In the genomic region with DNA sequence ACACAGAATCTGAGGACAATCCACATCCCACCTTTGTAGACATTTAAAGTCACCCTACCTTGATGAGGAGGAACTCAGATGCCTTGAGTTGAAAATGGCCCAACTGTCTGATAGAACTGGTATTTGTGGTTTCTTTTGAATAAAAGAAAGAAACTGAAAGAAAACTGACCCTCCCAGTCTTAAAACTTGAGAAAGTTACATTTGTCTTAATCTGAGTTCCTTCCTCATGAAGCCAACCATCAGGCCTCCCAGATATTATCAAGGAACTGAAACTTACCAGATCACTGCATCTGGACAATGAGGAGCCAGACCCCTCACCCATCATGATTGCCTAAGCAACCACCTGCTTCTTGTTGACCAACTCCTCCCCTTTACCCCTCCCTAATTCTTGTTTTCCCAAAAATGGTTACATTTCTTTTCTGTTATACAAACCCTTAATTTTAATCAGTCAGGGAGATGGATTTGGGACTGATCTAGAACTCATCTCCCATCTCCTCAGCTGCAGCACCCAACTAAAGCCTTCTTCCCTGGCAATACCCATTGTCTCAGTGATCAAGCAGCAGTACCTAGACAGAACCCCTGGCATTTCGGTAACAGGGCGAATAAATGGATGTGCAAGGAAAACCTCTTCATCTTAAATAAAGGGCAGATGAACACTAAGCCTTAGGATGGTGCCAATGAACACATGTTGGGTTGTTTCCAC, we compare ENCODE assay signal across 15 cellular contexts.
A peak's percentile ranks its signal among the peaks of the same experiment; 100 is the strongest.
DNase-seq lines count a peak whose midpoint lies in the region; ATAC-seq, FAIRE-seq and TF ChIP-seq lines count a peak whose summit lies in the region.
"Had no signal": no experiment of that assay in that cellular context is flagged by ENCODE, and none has a peak within 500 bp of the region (broad histone marks: within the 10 kb centered on the region; RNA-seq: fewer than 3 reads in every experiment).

No MANE protein-coding gene starts in this region.

- H3K4me3 ChIP-seq in GM12878 (0 out of 2 replicates have a peak overlapping the region, but pooled peaks have one; percentile 21), upper lobe of right lung (no peak overlapping the region)
- H3K4me3 ChIP-seq: adrenal gland had no signal

- WGBS in GM12878 (ENCODE audit: insufficient coverage, insufficient replicate concordance, low lambda C conversion rate, missing lambda C conversion rate), result 78% methylated on average over 2 of the region's 2 CpGs

- H3K9ac ChIP-seq in GM12878 (ENCODE audit: control insufficient read depth, insufficient read depth, low read length), result no peak overlapping the region

- SMC1A ChIA-PET in GM12878 (lab: Charles Lee; ENCODE audit: uncharacterized antibody, unreplicated experiment), result interaction anchor here (1.0 to 2.8 kb wide), 2 partner anchors 9 to 10 kb away, joined by 5 to 9 read pairs; no protein-coding TSS in a partner anchor

- DNase-seq in CD1c-positive myeloid dendritic cell (ENCODE audit: extremely low spot score) (peak; percentile 50), GM13977 (ENCODE audit: low spot score) (peak; percentile 25), GM12878 (ENCODE audit: low read depth, low spot score) (no peak), SIG-M5 (lab: John Stamatoyannopoulos, UW) (no peak), upper lobe of right lung (no peak), NCI-H345 treated with DMSO at 0.1 percent for 48 hours (lab: John Stamatoyannopoulos, UW; ENCODE audit: unreplicated experiment) (no peak), NK-92 (lab: John Stamatoyannopoulos, UW; ENCODE audit: unreplicated experiment) (no peak)
- DNase-seq: activated CD4-positive, CD25-positive, alpha-beta regulatory T cell; effector CD8-positive, alpha-beta T cell had no signal

- in situ Hi-C loops in GM13977 (cut with MboI; ENCODE audit: low pct_unique_long_range_greater_than_20kb, low sequenced_read_pairs, unreplicated experiment) (no loop called here), GM12878 (cut with MboI) (no loop called here)

- BruUV-seq in GM12878 (replicated peaks; lab: Mats Ljungman, UMichigan), result no TSS peak

- no peaks in the 10 kb centered on the region for H3K36me3 ChIP-seq in GM12878 (ENCODE audit: control insufficient read depth in 2 of 2, insufficient read depth in 2 of 2, low read length in 1 of 2)
- H3K36me3 ChIP-seq in upper lobe of right lung, result no peaks in the 10 kb centered on the region
- H3K36me3 ChIP-seq: adrenal gland, heart left ventricle had no signal

- no peak overlapping the region for H2AFZ ChIP-seq in GM12878 (ENCODE audit: control insufficient read depth, low read depth, low read length)

- TF ChIP-seq CTCF in GM13977 (IDR thresholded peaks at IDR 0.05; ENCODE audit: extremely low read depth, insufficient read depth, missing control alignments) (no peak), GM12878 (IDR thresholded peaks at IDR 0.05 in 2 of 3, conservative IDR thresholded peaks at IDR 0.05 in 1 of 3; ENCODE audit: control insufficient read depth in 2 of 3, extremely low read depth in 1 of 3, insufficient read depth in 1 of 3, low read depth in 3 of 3, low read length in 3 of 3) (no peak), upper lobe of right lung (IDR thresholded peaks at IDR 0.05) (no peak)

- H4K20me1 ChIP-seq in GM12878 (ENCODE audit: control insufficient read depth, insufficient read depth), result no peaks in the 10 kb centered on the region

- intact Hi-C loops in GM12878 (cut with micrococcal nuclease; ENCODE audit: unreplicated experiment) (no loop called here), upper lobe of right lung (cut with DNase I) (no loop called here)

- FAIRE-seq in GM12878 (lab: Jason Lieb, UNC), result peak; percentile 83

- H3K9me3 ChIP-seq in GM12878 (replicated peaks; ENCODE audit: control insufficient read depth, insufficient read depth, low read length) (peaks cover 40% of the 10 kb centered on the region), upper lobe of right lung (no peaks in the 10 kb centered on the region)
- H3K9me3 ChIP-seq: adrenal gland had no signal

- peaks cover 22% of the 10 kb centered on the region for H3K4me1 ChIP-seq in GM12878 (ENCODE audit: control insufficient read depth, insufficient read depth, low read length)
- no peaks in the 10 kb centered on the region for H3K4me1 ChIP-seq in upper lobe of right lung
- H3K4me1 ChIP-seq: adrenal gland had no signal

- TF ChIP-seq EP300 in GM12878 (IDR thresholded peaks at IDR 0.05; ENCODE audit: borderline replicate concordance in 1 of 2, control insufficient read depth in 1 of 2, low read depth in 2 of 2, low read length in 2 of 2), result peak in 1 of 2 experiments; percentile 30; a peak in 1 of 4 replicates

- POLR2A ChIA-PET in GM12878 (lab: Charles Lee), result no interaction called here

- H3K27ac ChIP-seq in GM12878 (ENCODE audit: control insufficient read depth, insufficient read depth) (peak overlapping the region; percentile 28), upper lobe of right lung (no peak overlapping the region)
- H3K27ac ChIP-seq: HL-60 had no signal

- TF ChIP-seq POLR2A in GM12878 (IDR thresholded peaks at IDR 0.05; ENCODE audit: low read depth, low read length), result no peak

- TF ChIP-seq RAD21 in GM12878 (IDR thresholded peaks at IDR 0.05; ENCODE audit: insufficient read depth, low read depth, low read length), result no peak

- H3K27me3 ChIP-seq in GM12878 (replicated peaks in 1 of 2; ENCODE audit: control insufficient read depth in 2 of 2, insufficient read depth in 2 of 2, low read length in 1 of 2), result no peaks in the 10 kb centered on the region
- H3K27me3 ChIP-seq in upper lobe of right lung, result no peaks in the 10 kb centered on the region
- H3K27me3 ChIP-seq: adrenal gland, heart left ventricle had no signal

- peak overlapping the region; percentile 59; the same call in 1 of the 2 replicates for H3K4me2 ChIP-seq in GM12878 (ENCODE audit: control insufficient read depth, insufficient read depth)

- no peaks in the 10 kb centered on the region for H3K79me2 ChIP-seq in GM12878 (ENCODE audit: control insufficient read depth, insufficient read depth, low read length)

- RAD21 ChIA-PET in GM12878 (lab: Charles Lee; ENCODE audit: unreplicated experiment), result no interaction called here

- peak; percentile 52 for ATAC-seq in HG03575 (IDR thresholded peaks at IDR 0.05; ENCODE audit: extremely low read depth, insufficient number of reproducible peaks, low FRiP score, unreplicated experiment)
- peak; percentile 72 for ATAC-seq in GM12878
- no peak for ATAC-seq in upper lobe of right lung
- ATAC-seq: HCT116, Panc1 had no signal

- CTCF ChIA-PET in GM12878 (lab: Yijun Ruan, JAX), result no interaction called here

TF ChIP-seq in GM12878, 131 proteins besides CTCF, POLR2A, EP300 and RAD21:
- TF ChIP-seq DPF2 (IDR thresholded peaks at IDR 0.05) (0 out of 2 replicates have a peak, but pooled peaks have one; percentile 30), PAX5 (IDR thresholded peaks at IDR 0.05; ENCODE audit: borderline replicate concordance, low read depth, low read length) (peak; percentile 55; the same call in 1 of the 2 replicates), KLF5 (IDR thresholded peaks at IDR 0.05; ENCODE audit: partially characterized antibody) (no peak), ETV6 (conservative IDR thresholded peaks at IDR 0.05 in 1 of 2, IDR thresholded peaks at IDR 0.05 in 1 of 2; ENCODE audit: borderline replicate concordance in 1 of 2, low read depth in 1 of 2) (peak in 1 of 2 experiments; percentile 62; a peak in 1 of 4 replicates), TCF3 (IDR thresholded peaks at IDR 0.05; ENCODE audit: borderline replicate concordance, insufficient read depth, low read depth, low read length) (peak; percentile 33; the same call in 1 of the 2 replicates), BCL11A (IDR thresholded peaks at IDR 0.05; ENCODE audit: low read depth, low read length) (no peak), SPI1 (IDR thresholded peaks at IDR 0.05; ENCODE audit: borderline replicate concordance, insufficient read depth, low read depth, low read length) (peak; percentile 85), IKZF2 (IDR thresholded peaks at IDR 0.05) (peak; percentile 63 to 74; a peak in 3 of 4 replicates), CREM (IDR thresholded peaks at IDR 0.05; ENCODE audit: low read depth) (peak; percentile 45; the same call in 1 of the 2 replicates), SUPT20H (IDR thresholded peaks at IDR 0.05; ENCODE audit: borderline replicate concordance, control insufficient read depth, low read depth, low read length) (no peak), IKZF1 (conservative IDR thresholded peaks at IDR 0.05) (peak; percentile 35; the same call in 1 of the 2 replicates), POU2F2 (IDR thresholded peaks at IDR 0.05; ENCODE audit: borderline replicate concordance, low read depth, low read length) (0 out of 3 replicates have a peak, but pooled peaks have one; percentile 18), CBX5 (IDR thresholded peaks at IDR 0.05; ENCODE audit: low read depth) (peak; percentile 92), EED (IDR thresholded peaks at IDR 0.05; ENCODE audit: low read depth) (peak; percentile 62), ZZZ3 (IDR thresholded peaks at IDR 0.05; ENCODE audit: control insufficient read depth, insufficient read length, low read depth) (no peak), TCF12 (IDR thresholded peaks at IDR 0.05; ENCODE audit: low read depth, low read length) (peak; percentile 72; the same call in 1 of the 2 replicates), NFIC (IDR thresholded peaks at IDR 0.05; ENCODE audit: low read depth, low read length) (peak; percentile 32; the same call in 1 of the 2 replicates), BACH1 (IDR thresholded peaks at IDR 0.05; ENCODE audit: borderline replicate concordance) (no peak), MTA2 (IDR thresholded peaks at IDR 0.05; ENCODE audit: low read depth) (peak; percentile 43; the same call in 1 of the 2 replicates), RUNX3 (IDR thresholded peaks at IDR 0.05; ENCODE audit: low read length) (peak; percentile 81)
- TF ChIP-seq, protein P1, sequence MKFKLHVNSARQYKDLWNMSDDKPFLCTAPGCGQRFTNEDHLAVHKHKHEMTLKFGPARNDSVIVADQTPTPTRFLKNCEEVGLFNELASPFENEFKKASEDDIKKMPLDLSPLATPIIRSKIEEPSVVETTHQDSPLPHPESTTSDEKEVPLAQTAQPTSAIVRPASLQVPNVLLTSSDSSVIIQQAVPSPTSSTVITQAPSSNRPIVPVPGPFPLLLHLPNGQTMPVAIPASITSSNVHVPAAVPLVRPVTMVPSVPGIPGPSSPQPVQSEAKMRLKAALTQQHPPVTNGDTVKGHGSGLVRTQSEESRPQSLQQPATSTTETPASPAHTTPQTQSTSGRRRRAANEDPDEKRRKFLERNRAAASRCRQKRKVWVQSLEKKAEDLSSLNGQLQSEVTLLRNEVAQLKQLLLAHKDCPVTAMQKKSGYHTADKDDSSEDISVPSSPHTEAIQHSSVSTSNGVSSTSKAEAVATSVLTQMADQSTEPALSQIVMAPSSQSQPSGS (IDR thresholded peaks at IDR 0.05; ENCODE audit: low read length), result peak; percentile 44; the same call in 1 of the 2 replicates

Comparison
In these comparisons a context has a peak if more than half of its experiments do, and no peak if none do; other contexts are left out.
1. DNase-seq: peak in CD1c-positive myeloid dendritic cell (single experiment) and GM13977 (single experiment); none in GM12878 (single experiment), SIG-M5 (single experiment), upper lobe of right lung (single experiment), NCI-H345 treated with DMSO at 0.1 percent for 48 hours (single experiment) and NK-92 (single experiment).